In genomic region chr14:51304428-51304827, GRCh38 we compare ENCODE assay signal across 14 cellular contexts.
DNase-seq lines count a peak whose midpoint lies in the region; ATAC-seq and TF ChIP-seq lines count a peak whose summit lies in the region.
"Had no signal": no experiment of that assay in that cellular context is flagged by ENCODE, and none has a peak within 500 bp of the region (broad histone marks: within the 10 kb centered on the region; RNA-seq: fewer than 3 reads in every experiment).

No MANE protein-coding gene starts in this region.

- H3K79me1 ChIP-seq in H9 (ENCODE audit: insufficient read depth, low read depth, low read length, poor library complexity, severe bottlenecking), result no peaks in the 10 kb centered on the region

- H4K8ac ChIP-seq in H9 (replicated peaks; ENCODE audit: insufficient read length, low read depth, low read length), result no peak overlapping the region

- H3K4me1 ChIP-seq in ACC112 (ENCODE audit: control insufficient read depth, insufficient read depth, low read length, unreplicated experiment), result peaks cover 19% of the 10 kb centered on the region
- peaks cover 2% of the 10 kb centered on the region; the same call in 1 of the 2 replicates for H3K4me1 ChIP-seq in H9 (ENCODE audit: insufficient read depth, low read length)
- H3K4me1 ChIP-seq in adipocyte (ENCODE audit: control insufficient read depth, insufficient read depth, low read length), result peaks cover 36% of the 10 kb centered on the region
- no peaks in the 10 kb centered on the region for H3K4me1 ChIP-seq in left lung
- peaks cover 13% of the 10 kb centered on the region for H3K4me1 ChIP-seq in vagina

- no peak overlapping the region for H2BK5ac ChIP-seq in H9 (ENCODE audit: insufficient read length, low read length)

- H2BK120ac ChIP-seq in H9 (ENCODE audit: low read depth, low read length, poor library complexity, severe bottlenecking), result no peak overlapping the region

- intact Hi-C loops in left lung (cut with DNase I), result no loop called here
- intact Hi-C loops in vagina (cut with DNase I), result no loop called here

- H3K4me2 ChIP-seq in H9 (ENCODE audit: insufficient read depth, insufficient read length, low read length), result no peak overlapping the region

- no peak overlapping the region for H2AK5ac ChIP-seq in H9 (ENCODE audit: insufficient read length, low read length)

- H3K9me3 ChIP-seq in H9 (ENCODE audit: control insufficient read depth, low read depth, low read length) (no peaks in the 10 kb centered on the region), adipocyte (ENCODE audit: control insufficient read depth, low read length) (no peaks in the 10 kb centered on the region), left lung (no peaks in the 10 kb centered on the region), vagina (no peaks in the 10 kb centered on the region)

- peak overlapping the region; percentile 73 for H3K27ac ChIP-seq in ACC112 (ENCODE audit: low read depth, low read length)
- H3K27ac ChIP-seq in H9 (ENCODE audit: insufficient read length, low read depth, low read length), result no peak overlapping the region
- H3K27ac ChIP-seq in left lung, result peak overlapping the region in 1 of 2 donors; percentile 14
- H3K27ac ChIP-seq in vagina, result no peak overlapping the region

- H3K14ac ChIP-seq in H9 (ENCODE audit: insufficient read depth, low read length), result no peak overlapping the region

- H3K4me3 ChIP-seq in ACC112 (ENCODE audit: low read depth, low read length), result peak overlapping the region; percentile 31; the same call in 1 of the 2 replicates
- H3K4me3 ChIP-seq in adipocyte (ENCODE audit: low read length), result peak overlapping the region; percentile 47
- H3K4me3 ChIP-seq in left lung, result no peak overlapping the region
- no peak overlapping the region for H3K4me3 ChIP-seq in vagina
- H3K4me3 ChIP-seq: skin epidermis had no signal

- H3K27me3 Mint-ChIP-seq in H9 (ENCODE audit: low read depth), result no peaks in the 10 kb centered on the region; the same call in 1 of the 2 replicates

- H3K9ac ChIP-seq in H9 (ENCODE audit: extremely low read depth, insufficient read length, low read length), result no peak overlapping the region
- peak overlapping the region; percentile 58 for H3K9ac ChIP-seq in adipocyte (ENCODE audit: low read length)

- H3K56ac ChIP-seq in H9 (ENCODE audit: insufficient read length, low read depth, low read length), result no peak overlapping the region

- H3T11ph ChIP-seq in H9 (ENCODE audit: low read length), result no peak overlapping the region

- H3K18ac ChIP-seq in H9 (ENCODE audit: insufficient read length, low read depth, low read length), result no peak overlapping the region

- no peak overlapping the region for H3K23ac ChIP-seq in H9 (ENCODE audit: insufficient read length, low read depth, low read length)

- peak; percentile 42 for DNase-seq in H9
- peak; percentile 35 for DNase-seq in adipocyte (ENCODE audit: low read depth)
- DNase-seq in left lung, result no peak
- DNase-seq in activated gamma-delta T cell treated with Interleukin-2 at 50 U/mL for 16 hours, result no peak
- DNase-seq in vagina (ENCODE audit: extremely low spot score in 2 of 2), result no peak
- no peak for DNase-seq in AML-193 (lab: John Stamatoyannopoulos, UW)
- DNase-seq: CD8-positive, alpha-beta memory T cell; glutamatergic neuron; mesendoderm; NCI-H1930; substantia nigra had no signal

- TF ChIP-seq POLR2A in GM18505 (IDR thresholded peaks at IDR 0.05; ENCODE audit: borderline replicate concordance, extremely low read depth, insufficient read depth, insufficient read length) (no peak), vagina (IDR thresholded peaks at IDR 0.05) (no peak)

- no peak overlapping the region for H3K4ac ChIP-seq in H9 (ENCODE audit: low read depth, low read length)

- H3K79me2 ChIP-seq in ACC112 (ENCODE audit: control insufficient read depth, insufficient read depth, low read length, unreplicated experiment) (no peaks in the 10 kb centered on the region), H9 (ENCODE audit: insufficient read depth, low read length) (no peaks in the 10 kb centered on the region)

- H4K20me1 ChIP-seq in H9 (ENCODE audit: control insufficient read depth, insufficient read depth, insufficient read length), result no peaks in the 10 kb centered on the region

- H2AFZ ChIP-seq in ACC112 (ENCODE audit: low read length, unreplicated experiment), result no peak overlapping the region
- H2AFZ ChIP-seq in H9 (ENCODE audit: low read length), result no peak overlapping the region

- peak overlapping the region in 1 of 2 experiments; percentile 30; a peak in 1 of 5 replicates for H3K4me3 Mint-ChIP-seq in H9
- H3K4me3 Mint-ChIP-seq: CD8-positive, alpha-beta memory T cell had no signal

- H4K5ac ChIP-seq in H9 (ENCODE audit: insufficient read length, low read depth, low read length), result no peak overlapping the region

- H2BK20ac ChIP-seq in H9 (ENCODE audit: low read depth, low read length, poor library complexity, severe bottlenecking), result no peak overlapping the region

- H3K27ac Mint-ChIP-seq in H9, result 0 out of 7 replicates have a peak overlapping the region, but pooled peaks of 1 of the 3 experiments have one; percentile 14
- H3K27ac Mint-ChIP-seq: CD8-positive, alpha-beta memory T cell had no signal

- H2BK15ac ChIP-seq in H9 (ENCODE audit: low read depth, low read length), result no peak overlapping the region

- H3K4me1 Mint-ChIP-seq in H9, result peaks cover 16 to 23% of the 10 kb centered on the region in 2 experiments

- no CpG with 5 or more reads among the region's 5 CpGs for WGBS in H9 (ENCODE audit: extremely low coverage, insufficient read length, low lambda C conversion rate)

- H3K36me3 ChIP-seq in ACC112 (ENCODE audit: insufficient read depth, low read length) (no peaks in the 10 kb centered on the region), adipocyte (ENCODE audit: control insufficient read depth, insufficient read depth, low read length, severe bottlenecking) (no peaks in the 10 kb centered on the region), left lung (no peaks in the 10 kb centered on the region), vagina (no peaks in the 10 kb centered on the region)

- no peaks in the 10 kb centered on the region for H3K23me2 ChIP-seq in H9 (ENCODE audit: insufficient read length, low read depth, low read length, poor library complexity, severe bottlenecking)

- no peak overlapping the region for H4K91ac ChIP-seq in H9 (ENCODE audit: insufficient read length, low read depth, low read length)

- TF ChIP-seq CTCF in H9 (conservative IDR thresholded peaks at IDR 0.05), result no peak
- no peak for TF ChIP-seq CTCF in left lung (IDR thresholded peaks at IDR 0.05)
- no peak for TF ChIP-seq CTCF in vagina (IDR thresholded peaks at IDR 0.05)

- no peaks in the 10 kb centered on the region for H3K36me3 Mint-ChIP-seq in H9 (ENCODE audit: insufficient read depth in 1 of 3, low read depth in 3 of 3)
- H3K36me3 Mint-ChIP-seq: CD8-positive, alpha-beta memory T cell had no signal

- H3K9me3 Mint-ChIP-seq in H9, result no peaks in the 10 kb centered on the region
- H3K9me3 Mint-ChIP-seq: CD8-positive, alpha-beta memory T cell had no signal

- ATAC-seq in left lung (peak; percentile 21), GM18505 (IDR thresholded peaks at IDR 0.05; ENCODE audit: unreplicated experiment) (no peak)

- no peak overlapping the region for H2BK12ac ChIP-seq in H9 (ENCODE audit: insufficient read length, low read depth, low read length)

- H3K27me3 ChIP-seq in ACC112 (ENCODE audit: insufficient read depth, low read length) (no peaks in the 10 kb centered on the region), H9 (ENCODE audit: insufficient read depth, low read length) (no peaks in the 10 kb centered on the region), adipocyte (replicated peaks; ENCODE audit: control insufficient read depth, insufficient read depth, low read length) (no peaks in the 10 kb centered on the region), left lung (no peaks in the 10 kb centered on the region), vagina (no peaks in the 10 kb centered on the region)

Comparison
In these comparisons a context has a peak if more than half of its experiments do, and no peak if none do; other contexts are left out.
1. H3K4me3 ChIP-seq: peak in ACC112 (single experiment) and adipocyte (single experiment); none in left lung (0 of 2) and vagina (0 of 2).
2. DNase-seq: peak in H9 (single experiment) and adipocyte (single experiment); none in left lung (0 of 2), activated gamma-delta T cell treated with Interleukin-2 at 50 U/mL for 16 hours (single experiment), vagina (0 of 2) and AML-193 (0 of 2).